In the genomic region with DNA sequence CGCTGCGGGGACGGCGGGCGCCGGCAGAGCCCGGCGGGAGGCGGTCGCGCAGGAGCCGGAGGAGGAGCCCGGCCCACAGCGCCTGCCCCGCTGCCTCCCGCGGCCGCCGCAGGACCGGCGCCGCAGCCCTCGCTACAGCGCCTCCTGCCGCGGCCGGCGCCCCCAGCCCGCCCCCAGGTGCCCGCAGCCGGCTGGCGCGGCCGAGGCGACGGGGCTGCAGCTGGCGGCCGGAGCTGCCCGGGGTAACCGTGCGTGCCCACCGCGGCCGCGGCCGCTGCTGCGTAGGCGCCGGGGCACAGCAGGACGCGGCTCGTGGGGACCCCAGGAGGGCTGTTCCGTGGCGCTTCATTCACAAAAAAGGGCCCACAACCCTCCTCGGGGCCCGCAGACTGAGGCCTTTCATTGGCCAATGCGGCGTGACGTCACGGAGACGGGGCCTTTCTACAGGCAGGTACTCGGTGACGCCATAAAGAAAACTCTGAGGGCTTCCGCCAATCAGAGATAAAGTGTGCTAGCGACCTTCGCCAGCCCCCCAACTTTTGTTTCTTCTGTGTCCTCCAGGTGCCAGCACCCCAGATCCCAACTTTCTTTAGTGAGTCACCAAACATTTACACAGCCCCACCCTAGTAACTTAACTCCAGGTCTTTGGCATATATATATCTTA, we compare ENCODE assay signal across 8 cellular contexts.
DNase-seq lines count a peak whose midpoint lies in the region; ATAC-seq and TF ChIP-seq lines count a peak whose summit lies in the region.

A gene (minus strand): TSS at position 353 of the 664 bp plus-strand sequence. CDS start 465 bp downstream, outside the sequence.

- H3K4me1 Mint-ChIP-seq in activated naive CD8-positive, alpha-beta T cell (ENCODE audit: low read depth) = peaks cover 12% of the 10 kb centered on the region

- no peaks in the 10 kb centered on the region for H3K36me3 ChIP-seq in neutrophil

- no peak for TF ChIP-seq CTCF in neutrophil (IDR thresholded peaks at IDR 0.05)

- H3K4me1 ChIP-seq in neutrophil (ENCODE audit: control insufficient read depth in 1 of 2, insufficient read depth in 1 of 2, low read depth in 1 of 2, low read length in 1 of 2) = peaks cover 0 to 10% of the 10 kb centered on the region in 2 experiments

- peak; percentile 59 for ATAC-seq in GM18517 (IDR thresholded peaks at IDR 0.05; ENCODE audit: unreplicated experiment)

- no peak within 1 kb of the TSS for H3K27ac Mint-ChIP-seq in activated naive CD8-positive, alpha-beta T cell

- H3K27ac ChIP-seq in neutrophil = no peak within 1 kb of the TSS

- DNase-seq in LoVo (ENCODE audit: low spot score) (peak; percentile 97), SKM-1 (lab: John Stamatoyannopoulos, UW; ENCODE audit: unreplicated experiment) (peak; percentile 41), glomerular visceral epithelial cell (ENCODE audit: extremely low spot score) (peak; percentile 90), stromal cell of bone marrow (ENCODE audit: low read depth) (peak; percentile 81), NK-92 (lab: John Stamatoyannopoulos, UW; ENCODE audit: unreplicated experiment) (no peak)

- no peaks in the 10 kb centered on the region for H3K36me3 Mint-ChIP-seq in activated naive CD8-positive, alpha-beta T cell

- no peaks in the 10 kb centered on the region for H3K9me3 ChIP-seq in neutrophil

- H3K27me3 Mint-ChIP-seq in activated naive CD8-positive, alpha-beta T cell = peaks cover 34% of the 10 kb centered on the region

- peak within 1 kb of the TSS; percentile 40 to 45 for H3K4me3 ChIP-seq in neutrophil (ENCODE audit: low read depth in 1 of 2, low read length in 1 of 2)

- peaks cover 89% of the 10 kb centered on the region for H3K27me3 ChIP-seq in neutrophil

- H3K4me3 Mint-ChIP-seq in activated naive CD8-positive, alpha-beta T cell = peak within 1 kb of the TSS; percentile 78

- no peaks in the 10 kb centered on the region for H3K9me3 Mint-ChIP-seq in activated naive CD8-positive, alpha-beta T cell (ENCODE audit: low read depth)
